In genomic region chr1:26031903-26032220, GRCh38 we compare ENCODE assay signal across 25 cellular contexts. TPM values are rescaled to one million over a fixed set of nuclear protein-coding genes. Genes with fewer than 3 reads are reported as not detected.
"Had no signal": no experiment of that assay in that cellular context is flagged by ENCODE, and none has a peak within 500 bp of the region (broad histone marks: within the 10 kb centered on the region; RNA-seq: fewer than 3 reads in every experiment).

No MANE protein-coding gene starts in this region.

- ATAC-seq: effector memory CD8-positive, alpha-beta T cell; gastrocnemius medialis; left ventricle myocardium superior; naive thymus-derived CD8-positive, alpha-beta T cell; psoas muscle; right cardiac atrium; stimulated activated naive B cell treated with anti-CD40 and anti-IgM and Interleukin-4, amounts not matched to agents 10 μg/mL and 1 μg/mL and 100 μg/mL, for 72 hours; upper lobe of right lung had no signal

- H3K4me3 Mint-ChIP-seq: central memory CD8-positive, alpha-beta T cell; effector memory CD8-positive, alpha-beta T cell; memory B cell; stimulated activated naive B cell treated with anti-CD40 and anti-IgM and Interleukin-4, amounts not matched to agents 10 μg/mL and 1 μg/mL and 100 μg/mL, for 72 hours; stimulated activated naive CD8-positive, alpha-beta T cell treated with anti-CD3 and anti-CD28 coated beads, Interleukin-15, Interleukin-2, amounts not matched to agents 100 ng/mL and 50 ng/mL, for 24 hours had no signal

- H3K27ac Mint-ChIP-seq: effector memory CD8-positive, alpha-beta T cell; memory B cell; stimulated activated naive B cell treated with anti-CD40 and anti-IgM and Interleukin-4, amounts not matched to agents 10 μg/mL and 1 μg/mL and 100 μg/mL, for 72 hours; stimulated activated naive CD8-positive, alpha-beta T cell treated with anti-CD3 and anti-CD28 coated beads, Interleukin-15, Interleukin-2, amounts not matched to agents 100 ng/mL and 50 ng/mL, for 24 hours had no signal

- H3K36me3 Mint-ChIP-seq: memory B cell; naive thymus-derived CD8-positive, alpha-beta T cell; stimulated activated naive B cell treated with anti-CD40 and anti-IgM and Interleukin-4, amounts not matched to agents 10 μg/mL and 1 μg/mL and 100 μg/mL, for 72 hours had no signal

- H3K9me3 Mint-ChIP-seq: central memory CD8-positive, alpha-beta T cell; effector memory CD8-positive, alpha-beta T cell; memory B cell; naive thymus-derived CD8-positive, alpha-beta T cell; stimulated activated naive B cell treated with anti-CD40 and anti-IgM and Interleukin-4, amounts not matched to agents 10 μg/mL and 1 μg/mL and 100 μg/mL, for 72 hours; stimulated activated naive CD8-positive, alpha-beta T cell treated with anti-CD3 and anti-CD28 coated beads, Interleukin-15, Interleukin-2, amounts not matched to agents 100 ng/mL and 50 ng/mL, for 24 hours had no signal

- H3K27me3 Mint-ChIP-seq: stimulated activated naive CD8-positive, alpha-beta T cell treated with anti-CD3 and anti-CD28 coated beads, Interleukin-15, Interleukin-2, amounts not matched to agents 100 ng/mL and 50 ng/mL, for 24 hours had no signal

- DNase-seq: effector memory CD8-positive, alpha-beta T cell; erythroblast; esophagus squamous epithelium; gastrocnemius medialis; head of caudate nucleus; left ventricle myocardium superior; midbrain; naive thymus-derived CD8-positive, alpha-beta T cell; right cardiac atrium; stimulated activated CD4-positive, alpha-beta T cell treated with anti-CD3 and anti-CD28 coated beads, Interleukin-15, amount 100 ng/mL, for 24 hours; stimulated activated CD4-positive, alpha-beta T cell treated with anti-CD3 and anti-CD28 coated beads, Interleukin-2, amount 100 ng/mL, for 48 hours; stimulated activated naive B cell treated with anti-CD40 and anti-IgM and Interleukin-4, amounts not matched to agents 10 μg/mL and 1 μg/mL and 100 μg/mL, for 72 hours; transverse colon; upper lobe of right lung; uterus had no signal

RNA-seq across cellular contexts. Expression of gene EXTL1, which starts 10.3 kb away (rescaled TPM):
- total RNA-seq: dermis microvascular lymphatic vessel endothelial cell, esophagus squamous epithelium had no signal

RNA-seq across cellular contexts. Expression of gene SLC30A2, which starts 14.1 kb away (rescaled TPM):
- total RNA-seq: dermis microvascular lymphatic vessel endothelial cell; esophagus squamous epithelium; fibroblast of villous mesenchyme; glomerular endothelial cell; naive thymus-derived CD8-positive, alpha-beta T cell; osteocyte; thoracic aorta; upper lobe of right lung had no signal

RNA-seq across cellular contexts. Expression of gene TRIM63, which starts 35.6 kb away (rescaled TPM):
- total RNA-seq: dermis microvascular lymphatic vessel endothelial cell; fibroblast of villous mesenchyme; glomerular endothelial cell; naive thymus-derived CD8-positive, alpha-beta T cell; osteocyte; renal cortical epithelial cell; thoracic aorta had no signal
